Comparison of ENCODE assay signal across 22 cellular contexts in the genomic region with DNA sequence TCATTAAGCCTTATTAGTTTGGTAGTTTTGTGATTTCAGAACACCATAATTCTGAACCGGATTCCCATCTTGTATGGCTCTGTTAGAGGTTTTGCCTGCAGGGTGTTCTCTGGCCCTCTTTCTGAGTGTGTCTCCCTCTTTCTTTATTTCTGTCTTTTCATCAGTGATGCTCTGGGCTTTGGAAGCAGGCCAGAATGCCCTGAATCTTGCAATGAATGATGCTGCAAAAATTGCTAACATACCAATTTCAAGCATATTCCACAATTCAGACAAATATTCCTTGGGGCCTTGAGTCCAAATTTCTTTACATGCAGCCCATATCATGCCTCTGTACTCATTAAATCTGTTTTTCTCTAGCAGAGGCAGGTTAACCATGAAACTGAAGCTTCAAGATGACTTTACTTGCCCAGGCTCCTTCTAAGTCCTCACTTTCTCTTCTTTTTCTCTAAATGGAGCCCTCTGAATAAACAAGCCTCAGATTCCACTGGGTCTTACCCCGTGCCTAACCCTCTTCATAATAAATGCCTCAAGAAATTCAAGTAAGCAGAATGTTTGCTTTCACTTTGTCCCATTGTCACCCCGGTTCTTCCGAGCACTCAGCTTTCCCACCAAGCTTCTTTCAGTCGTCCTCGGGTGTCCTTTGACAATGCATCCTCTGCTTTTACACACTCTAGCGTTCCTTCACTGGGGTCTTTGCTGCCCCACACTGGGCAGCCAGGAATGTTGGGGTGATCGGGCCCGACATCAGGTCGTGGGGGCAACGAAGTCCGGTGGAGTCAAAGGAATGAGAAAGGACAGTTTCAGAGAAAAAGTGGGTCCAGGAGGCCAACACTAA.
DNase-seq lines count a peak whose midpoint lies in the region; ATAC-seq and TF ChIP-seq lines count a peak whose summit lies in the region.
"Had no signal": no experiment of that assay in that cellular context is flagged by ENCODE, and none has a peak within 500 bp of the region (broad histone marks: within the 10 kb centered on the region; RNA-seq: fewer than 3 reads in every experiment).

No MANE protein-coding gene starts in this region.

- no peaks in the 10 kb centered on the region for H3K36me3 ChIP-seq in SK-N-MC (ENCODE audit: insufficient read depth, low read length)

- WGBS in right cardiac atrium: 81% methylated on average over 12 of the region's 12 CpGs

- no peak for ATAC-seq in foreskin keratinocyte
- ATAC-seq in right cardiac atrium: no peak
- no peak for ATAC-seq in GM19035 (IDR thresholded peaks at IDR 0.05; ENCODE audit: unreplicated experiment)
- ATAC-seq: K562, mucosa of descending colon, PC-3 had no signal

- H3K4me1 Mint-ChIP-seq in neural crest cell: no peaks in the 10 kb centered on the region
- H3K4me1 Mint-ChIP-seq: B cell had no signal

- H3K4me3 ChIP-seq in AG04449 (ENCODE audit: low read depth, low read length) (no peak overlapping the region), SK-N-MC (peak overlapping the region; percentile 42), right cardiac atrium (ENCODE audit: low read length) (no peak overlapping the region)
- H3K4me3 ChIP-seq: dorsolateral prefrontal cortex, K562, mucosa of descending colon had no signal

- peak; percentile 34 for DNase-seq in AG04449 (ENCODE audit: low read depth, low spot score)
- peak; percentile 75 for DNase-seq in SK-N-MC (ENCODE audit: low read depth, low spot score)
- peak; percentile 57 for DNase-seq in fibroblast of peridontal ligament (ENCODE audit: extremely low read depth)
- no peak for DNase-seq in neural crest cell (ENCODE audit: low read depth, low spot score)
- DNase-seq in foreskin keratinocyte: no peak
- DNase-seq in right cardiac atrium: no peak
- DNase-seq in glomerular visceral epithelial cell (ENCODE audit: extremely low spot score): no peak
- DNase-seq: activated CD4-positive, alpha-beta T cell treated with anti-CD3 and anti-CD28 coated beads, Interleukin-2, amount 50 U/mL, for 1 hour; aorta; central memory CD4-positive, alpha-beta T cell; dorsolateral prefrontal cortex; hippocampal formation; mucosa of descending colon; NCI-H1436; PC-3; psoas muscle; SHP77; stimulated activated CD4-positive, alpha-beta T cell treated with anti-CD3 and anti-CD28 coated beads, Interleukin-1b, Interleukin-23, amount 100 ng/mL, for 48 hours had no signal

- H3K9me3 ChIP-seq in SK-N-MC (ENCODE audit: low read depth, low read length) (no peaks in the 10 kb centered on the region), right cardiac atrium (ENCODE audit: control insufficient read depth, low read length) (no peaks in the 10 kb centered on the region)
- H3K9me3 ChIP-seq: mucosa of descending colon, psoas muscle had no signal

- intact Hi-C loops in right cardiac atrium (cut with DNase I): no loop called here

- no peaks in the 10 kb centered on the region for H3K27me3 Mint-ChIP-seq in neural crest cell (ENCODE audit: low read depth)

- H3K9ac ChIP-seq in SK-N-MC (ENCODE audit: insufficient read length): peak overlapping the region; percentile 32

- TF ChIP-seq CTCF in AG04449 (IDR thresholded peaks at IDR 0.05; ENCODE audit: insufficient read depth, low read length, missing control alignments): no peak
- no peak for TF ChIP-seq CTCF in neural crest cell (conservative IDR thresholded peaks at IDR 0.05)
- TF ChIP-seq CTCF in foreskin keratinocyte (conservative IDR thresholded peaks at IDR 0.05): no peak

- H3K27ac Mint-ChIP-seq in neural crest cell (ENCODE audit: unreplicated experiment): peak overlapping the region; percentile 15
- H3K27ac Mint-ChIP-seq: activated naive CD4-positive, alpha-beta T cell treated with anti-CD3 and anti-CD28 coated beads, Interleukin-2, amount 50 U/mL, for 24 hours; B cell had no signal

- no peaks in the 10 kb centered on the region for H3K36me3 Mint-ChIP-seq in neural crest cell (ENCODE audit: low read depth)

- H3K4me3 Mint-ChIP-seq in neural crest cell: no peak overlapping the region
- H3K4me3 Mint-ChIP-seq: activated naive CD4-positive, alpha-beta T cell treated with anti-CD3 and anti-CD28 coated beads, Interleukin-2, amount 50 U/mL, for 24 hours; B cell had no signal

- H3K4me1 ChIP-seq in foreskin keratinocyte (peaks cover 31% of the 10 kb centered on the region), right cardiac atrium (ENCODE audit: control insufficient read depth, insufficient read depth, low read length) (no peaks in the 10 kb centered on the region)
- H3K4me1 ChIP-seq: psoas muscle had no signal

- CTCF ChIA-PET in AG04449 (lab: Yijun Ruan, JAX): interaction anchor here (1.5 kb wide), 1 partner anchor 79 kb away, joined by 3 read pairs; no protein-coding TSS in a partner anchor

- H3K9me3 Mint-ChIP-seq in neural crest cell: peaks cover 3% of the 10 kb centered on the region
- H3K9me3 Mint-ChIP-seq: activated naive CD4-positive, alpha-beta T cell treated with anti-CD3 and anti-CD28 coated beads, Interleukin-2, amount 50 U/mL, for 24 hours had no signal

- POLR2A ChIA-PET in AG04449 (lab: Yijun Ruan, JAX): interaction anchor here (0.6 to 1.6 kb wide), 2 partner anchors 11 to 638 kb away, joined by 3 read pairs; no protein-coding TSS in a partner anchor

- H3K27ac ChIP-seq in SK-N-MC (peak overlapping the region; percentile 94), foreskin keratinocyte (no peak overlapping the region), right cardiac atrium (ENCODE audit: low read length) (no peak overlapping the region)
- H3K27ac ChIP-seq: dorsolateral prefrontal cortex had no signal

- H3K27me3 ChIP-seq in foreskin keratinocyte: no peaks in the 10 kb centered on the region
- no peaks in the 10 kb centered on the region for H3K27me3 ChIP-seq in right cardiac atrium (ENCODE audit: control insufficient read depth, insufficient read depth)

Comparison
In these comparisons a context has a peak if more than half of its experiments do, and no peak if none do; other contexts are left out.
1. DNase-seq: peak in AG04449 (single experiment), SK-N-MC (single experiment) and fibroblast of peridontal ligament (single experiment); none in neural crest cell (single experiment), foreskin keratinocyte (0 of 2), right cardiac atrium (0 of 3) and glomerular visceral epithelial cell (single experiment).